13 cellular contexts compared by ENCODE assay signal in the genomic region with DNA sequence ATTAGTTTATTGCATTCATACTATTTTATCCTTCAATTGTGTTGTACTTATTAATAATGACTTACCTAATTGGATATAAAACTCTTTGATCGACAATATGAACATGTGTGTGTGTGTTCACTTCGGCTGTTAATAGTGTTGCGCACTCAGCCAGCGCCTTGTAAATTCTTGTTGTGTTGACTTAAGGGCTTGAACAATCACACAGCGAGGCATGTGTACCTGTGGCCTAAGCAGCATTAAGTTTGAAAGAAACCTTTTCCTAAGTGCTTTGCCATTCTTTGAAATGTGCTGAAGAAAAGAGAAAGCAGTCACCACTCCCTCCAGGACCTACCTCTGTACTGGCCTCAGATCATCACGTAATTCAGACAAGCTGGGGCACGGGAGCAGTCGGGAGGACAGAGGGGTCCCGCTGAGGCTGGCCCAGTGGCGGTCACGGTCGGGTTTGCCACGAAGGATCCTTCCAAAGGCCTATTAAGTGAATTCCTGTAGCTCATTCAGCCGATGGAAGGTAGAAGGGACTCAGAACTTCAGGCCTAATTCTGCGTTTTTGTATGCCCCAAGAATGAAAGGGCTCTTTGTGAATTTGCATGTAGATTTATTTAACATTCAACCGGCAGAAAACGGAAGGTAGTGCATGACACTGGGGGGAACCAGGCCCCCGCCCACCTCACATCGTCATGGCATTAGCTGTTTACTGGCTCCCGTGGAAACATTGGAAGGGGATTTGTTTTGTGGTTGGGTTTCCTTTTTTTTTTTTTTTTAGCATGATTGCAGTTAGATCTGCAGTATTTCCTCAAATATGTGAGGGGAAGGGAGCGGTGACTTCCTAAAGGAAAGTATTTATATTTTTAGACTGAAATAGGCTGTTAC.
DNase-seq lines count a peak whose midpoint lies in the region; ATAC-seq and TF ChIP-seq lines count a peak whose summit lies in the region.
"Had no signal": no experiment of that assay in that cellular context is flagged by ENCODE, and none has a peak within 500 bp of the region (broad histone marks: within the 10 kb centered on the region; RNA-seq: fewer than 3 reads in every experiment).

No MANE protein-coding gene starts in this region.

- H3K36me3 ChIP-seq in GM23338 (ENCODE audit: insufficient read depth): no peaks in the 10 kb centered on the region
- H3K36me3 ChIP-seq: Peyer's patch had no signal

- H3K4me3 ChIP-seq in GM23338 (no peak overlapping the region), retinal pigment epithelial cell (ENCODE audit: low read length) (peak overlapping the region; percentile 30)
- H3K4me3 ChIP-seq: Peyer's patch had no signal

- H3K27ac Mint-ChIP-seq in GM23338: no peak overlapping the region
- peak overlapping the region; percentile 20 for H3K27ac Mint-ChIP-seq in chondrocyte (ENCODE audit: unreplicated experiment)
- H3K27ac Mint-ChIP-seq: IgD-negative memory B cell had no signal

- H3F3A ChIP-seq in GM23338 (replicated peaks; ENCODE audit: low read depth): no peaks in the 10 kb centered on the region

- TF ChIP-seq CTCF in GM23338 (conservative IDR thresholded peaks at IDR 0.05; ENCODE audit: low read depth in 2 of 2): no peak
- TF ChIP-seq CTCF in chondrocyte (IDR thresholded peaks at IDR 0.05): no peak
- no peak for TF ChIP-seq CTCF in retinal pigment epithelial cell (conservative IDR thresholded peaks at IDR 0.05; ENCODE audit: low read depth, low read length)

- H3K4me1 ChIP-seq in GM23338 (ENCODE audit: insufficient read depth): 0 out of 2 replicates have a peak, but pooled peaks cover 4% of the 10 kb centered on the region
- H3K4me1 ChIP-seq: Peyer's patch had no signal

- no peaks in the 10 kb centered on the region for H4K20me1 ChIP-seq in GM23338 (replicated peaks; ENCODE audit: insufficient read depth)

- H3K9me3 Mint-ChIP-seq in GM23338 (no peaks in the 10 kb centered on the region), chondrocyte (ENCODE audit: low read depth) (no peaks in the 10 kb centered on the region)

- H3K27ac ChIP-seq in GM23338 (ENCODE audit: low read depth): no peak overlapping the region

- H3K27me3 ChIP-seq in GM23338 (ENCODE audit: insufficient read depth): no peaks in the 10 kb centered on the region
- H3K27me3 ChIP-seq: Peyer's patch had no signal

- ATAC-seq in GM23338: peak; percentile 60

- H3K4me3 Mint-ChIP-seq in GM23338 (no peak overlapping the region), chondrocyte (ENCODE audit: unreplicated experiment) (no peak overlapping the region)

- H3K79me2 ChIP-seq in GM23338 (replicated peaks; ENCODE audit: insufficient read depth): no peaks in the 10 kb centered on the region

- no peak overlapping the region for H3K4me2 ChIP-seq in GM23338

- H3K4me1 Mint-ChIP-seq in GM23338: peaks cover 7% of the 10 kb centered on the region; the same call in 2 of the 3 replicates
- peaks cover 4% of the 10 kb centered on the region for H3K4me1 Mint-ChIP-seq in chondrocyte (ENCODE audit: low read depth)

- H3K36me3 Mint-ChIP-seq in GM23338 (ENCODE audit: low read depth) (no peaks in the 10 kb centered on the region; the same call in 2 of the 3 replicates), chondrocyte (ENCODE audit: low read depth) (no peaks in the 10 kb centered on the region)
- H3K36me3 Mint-ChIP-seq: IgD-negative memory B cell had no signal

- DNase-seq in GM23338 (ENCODE audit: low spot score) (peak; percentile 7), chondrocyte (ENCODE audit: low spot score) (no peak), iPS-NIHi11 (ENCODE audit: low spot score) (peak; percentile 55), retinal pigment epithelial cell (ENCODE audit: low read depth) (peak; percentile 81), DMS153 treated with DMSO at 0.1 percent for 48 hours (lab: John Stamatoyannopoulos, UW; ENCODE audit: unreplicated experiment) (no peak), AML-193 (lab: John Stamatoyannopoulos, UW) (no peak)
- DNase-seq in stimulated activated naive CD4-positive, alpha-beta T cell (lab: John Stamatoyannopoulos, UW): no peak
- DNase-seq in activated effector memory CD4-positive, alpha-beta T cell treated with anti-CD3 and anti-CD28 coated beads, Interleukin-2, amount 50 U/mL, for 16 hours: no peak
- DNase-seq: activated CD8-positive, alpha-beta memory T cell treated with anti-CD3 and anti-CD28 coated beads, Interleukin-2, amount 50 U/mL, for 4 hours; Peyer's patch; stimulated activated CD4-positive, alpha-beta T cell treated with anti-CD3 and anti-CD28 coated beads, Interleukin-12 subunit alpha, Interleukin-12 subunit beta, amount 100 ng/mL, for 4 hours; T-helper 9 cell had no signal

- H3K27me3 Mint-ChIP-seq in GM23338 (ENCODE audit: insufficient read depth, low read depth, poor library complexity): peaks cover 8% of the 10 kb centered on the region
- H3K27me3 Mint-ChIP-seq in chondrocyte (ENCODE audit: low read depth): peaks cover 7% of the 10 kb centered on the region

- H3K9me2 ChIP-seq in GM23338 (ENCODE audit: insufficient read depth): no peaks in the 10 kb centered on the region; the same call in 1 of the 2 replicates

- peak overlapping the region; percentile 2 for H2AFZ ChIP-seq in GM23338

TF ChIP-seq in GM23338, 12 proteins besides CTCF, POLR2A, EP300 and RAD21 (continues in another document):
- no peak for TF ChIP-seq CREB1 (CRISPR knock-in tag; IDR thresholded peaks at IDR 0.05; ENCODE audit: low read depth)
- TF ChIP-seq, protein P1, sequence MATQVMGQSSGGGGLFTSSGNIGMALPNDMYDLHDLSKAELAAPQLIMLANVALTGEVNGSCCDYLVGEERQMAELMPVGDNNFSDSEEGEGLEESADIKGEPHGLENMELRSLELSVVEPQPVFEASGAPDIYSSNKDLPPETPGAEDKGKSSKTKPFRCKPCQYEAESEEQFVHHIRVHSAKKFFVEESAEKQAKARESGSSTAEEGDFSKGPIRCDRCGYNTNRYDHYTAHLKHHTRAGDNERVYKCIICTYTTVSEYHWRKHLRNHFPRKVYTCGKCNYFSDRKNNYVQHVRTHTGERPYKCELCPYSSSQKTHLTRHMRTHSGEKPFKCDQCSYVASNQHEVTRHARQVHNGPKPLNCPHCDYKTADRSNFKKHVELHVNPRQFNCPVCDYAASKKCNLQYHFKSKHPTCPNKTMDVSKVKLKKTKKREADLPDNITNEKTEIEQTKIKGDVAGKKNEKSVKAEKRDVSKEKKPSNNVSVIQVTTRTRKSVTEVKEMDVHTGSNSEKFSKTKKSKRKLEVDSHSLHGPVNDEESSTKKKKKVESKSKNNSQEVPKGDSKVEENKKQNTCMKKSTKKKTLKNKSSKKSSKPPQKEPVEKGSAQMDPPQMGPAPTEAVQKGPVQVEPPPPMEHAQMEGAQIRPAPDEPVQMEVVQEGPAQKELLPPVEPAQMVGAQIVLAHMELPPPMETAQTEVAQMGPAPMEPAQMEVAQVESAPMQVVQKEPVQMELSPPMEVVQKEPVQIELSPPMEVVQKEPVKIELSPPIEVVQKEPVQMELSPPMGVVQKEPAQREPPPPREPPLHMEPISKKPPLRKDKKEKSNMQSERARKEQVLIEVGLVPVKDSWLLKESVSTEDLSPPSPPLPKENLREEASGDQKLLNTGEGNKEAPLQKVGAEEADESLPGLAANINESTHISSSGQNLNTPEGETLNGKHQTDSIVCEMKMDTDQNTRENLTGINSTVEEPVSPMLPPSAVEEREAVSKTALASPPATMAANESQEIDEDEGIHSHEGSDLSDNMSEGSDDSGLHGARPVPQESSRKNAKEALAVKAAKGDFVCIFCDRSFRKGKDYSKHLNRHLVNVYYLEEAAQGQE (IDR thresholded peaks at IDR 0.05; ENCODE audit: unreplicated experiment): no peak
- no peak for TF ChIP-seq EZH2phosphoT487 (IDR thresholded peaks at IDR 0.05; ENCODE audit: unreplicated experiment)
- TF ChIP-seq ZNF114 (CRISPR knock-in tag; IDR thresholded peaks at IDR 0.05): no peak
- no peak for TF ChIP-seq ZNF331 (CRISPR knock-in tag; IDR thresholded peaks at IDR 0.05; ENCODE audit: low read depth)

Comparison
In these comparisons a context has a peak if more than half of its experiments do, and no peak if none do; other contexts are left out.
1. DNase-seq: peak in GM23338 (single experiment), iPS-NIHi11 (single experiment) and retinal pigment epithelial cell (single experiment); none in chondrocyte (single experiment), DMS153 treated with DMSO at 0.1 percent for 48 hours (single experiment), stimulated activated naive CD4-positive, alpha-beta T cell (0 of 6), activated effector memory CD4-positive, alpha-beta T cell treated with anti-CD3 and anti-CD28 coated beads, Interleukin-2, amount 50 U/mL, for 16 hours (single experiment) and AML-193 (0 of 2).